Comparison of ENCODE assay signal across 28 cellular contexts in the genomic region with DNA sequence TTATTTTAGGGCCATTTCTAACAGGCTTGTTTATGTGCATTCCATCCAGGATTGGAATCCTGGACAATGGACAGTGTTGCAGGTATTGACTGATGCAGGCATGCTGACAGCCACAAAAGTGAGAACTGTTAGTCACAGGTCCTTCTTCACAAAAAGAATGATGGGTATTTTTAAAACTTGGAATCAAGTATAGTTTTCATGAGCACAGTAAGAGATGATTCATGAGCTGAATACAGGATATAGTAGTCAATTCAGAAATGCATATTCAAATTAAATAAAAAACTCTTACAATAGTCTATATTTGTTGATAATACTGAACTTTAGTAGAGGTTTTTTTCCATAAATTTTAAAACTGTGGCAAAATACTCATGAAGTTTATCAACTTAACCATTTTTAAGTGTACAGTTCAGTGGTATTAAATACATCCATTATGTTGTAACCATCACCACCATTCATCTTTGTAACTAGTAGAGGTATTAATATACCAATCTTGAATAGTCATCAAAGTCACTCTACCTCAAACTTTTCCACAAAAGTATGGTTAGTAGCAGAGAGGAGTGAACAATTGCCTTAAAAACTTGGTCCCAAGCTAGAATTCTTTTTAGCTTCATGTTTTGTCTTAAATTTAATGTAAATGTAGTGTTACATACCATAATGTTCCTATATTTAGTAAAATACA.
DNase-seq lines count a peak whose midpoint lies in the region; ATAC-seq, FAIRE-seq and TF ChIP-seq lines count a peak whose summit lies in the region.
"Had no signal": no experiment of that assay in that cellular context is flagged by ENCODE, and none has a peak within 500 bp of the region (broad histone marks: within the 10 kb centered on the region; RNA-seq: fewer than 3 reads in every experiment).

No MANE protein-coding gene starts in this region.

- H3K9me3 Mint-ChIP-seq in activated T-cell treated with anti-CD3 and anti-CD28 coated beads, Interleukin-2, amount 50 U/mL, for 24 hours, result peaks cover 12% of the 10 kb centered on the region

- peaks cover 3% of the 10 kb centered on the region for H3K9me3 ChIP-seq in trophoblast cell (ENCODE audit: insufficient read depth, low read depth, low read length)
- H3K9me3 ChIP-seq: lower lobe of right lung, right lobe of liver had no signal

- H2AFZ ChIP-seq in trophoblast cell (ENCODE audit: insufficient read depth, low read length, poor library complexity), result no peak overlapping the region

- H2BK120ac ChIP-seq in trophoblast cell (ENCODE audit: insufficient read depth, low read length, poor library complexity), result no peak overlapping the region

- H3K36me3 ChIP-seq in bronchial epithelial cell (ENCODE audit: control insufficient read depth, insufficient read depth, low read length) (peaks cover 2% of the 10 kb centered on the region), trophoblast cell (ENCODE audit: control insufficient read depth in 1 of 2, insufficient read depth in 2 of 2, low read length in 2 of 2) (peaks cover 0 to 2% of the 10 kb centered on the region in 2 experiments)
- H3K36me3 ChIP-seq: adrenal gland, lower lobe of right lung, right lobe of liver had no signal

- H2BK12ac ChIP-seq in trophoblast cell (ENCODE audit: low read length), result no peak overlapping the region

- peak overlapping the region; percentile 32 for H3K27ac Mint-ChIP-seq in activated T-cell treated with anti-CD3 and anti-CD28 coated beads, Interleukin-2, amount 50 U/mL, for 24 hours
- H3K27ac Mint-ChIP-seq: nephron progenitor cell had no signal

- H3K9ac ChIP-seq in trophoblast cell (ENCODE audit: low read length), result no peak overlapping the region
- H3K9ac ChIP-seq: BLaER1 treated with 17β-estradiol and CSF1 and Interleukin-3, amounts not matched to agents 10 nM and 100 nM; KMS-11 had no signal

- no peak overlapping the region for H3K18ac ChIP-seq in trophoblast cell (ENCODE audit: low read length)

- H2AK5ac ChIP-seq in trophoblast cell (ENCODE audit: low read length), result no peak overlapping the region

- peaks cover 37% of the 10 kb centered on the region for H3K36me3 Mint-ChIP-seq in activated T-cell treated with anti-CD3 and anti-CD28 coated beads, Interleukin-2, amount 50 U/mL, for 24 hours (ENCODE audit: low read depth)

- H4K8ac ChIP-seq in trophoblast cell (ENCODE audit: low read depth, low read length), result no peak overlapping the region

- H2BK5ac ChIP-seq in trophoblast cell (ENCODE audit: low read depth, low read length, poor library complexity), result no peak overlapping the region

- H3K27ac ChIP-seq in trophoblast cell (ENCODE audit: low read depth, low read length), result no peak overlapping the region
- H3K27ac ChIP-seq: adrenal gland; BLaER1 treated with 17β-estradiol and CSF1 and Interleukin-3, amounts not matched to agents 10 nM and 100 nM; coronary artery; KMS-11; lower lobe of right lung; right lobe of liver; SJCRH30; upper lobe of left lung had no signal

- H4K12ac ChIP-seq in trophoblast cell (ENCODE audit: low read depth, low read length), result no peak overlapping the region

- no peaks in the 10 kb centered on the region for H3K27me3 ChIP-seq in bronchial epithelial cell (ENCODE audit: control insufficient read depth, insufficient read depth, low read length)
- H3K27me3 ChIP-seq in trophoblast cell (ENCODE audit: insufficient read depth, low read length), result no peaks in the 10 kb centered on the region
- H3K27me3 ChIP-seq: adrenal gland; BLaER1 treated with 17β-estradiol and CSF1 and Interleukin-3, amounts not matched to agents 10 nM and 100 nM; right lobe of liver; SJCRH30; upper lobe of left lung had no signal

- H3K27me3 Mint-ChIP-seq in activated T-cell treated with anti-CD3 and anti-CD28 coated beads, Interleukin-2, amount 50 U/mL, for 24 hours, result no peaks in the 10 kb centered on the region

- FAIRE-seq in G401.6 (lab: Jason Lieb, UNC) (peak; percentile 17), bronchial epithelial cell (lab: Jason Lieb, UNC) (no peak)
- FAIRE-seq: GM12878, H1 had no signal

- no peak overlapping the region for H4K91ac ChIP-seq in trophoblast cell (ENCODE audit: low read depth, low read length)

- no peak overlapping the region for H3K14ac ChIP-seq in trophoblast cell (ENCODE audit: low read length)

- H3K4me3 ChIP-seq in bronchial epithelial cell (ENCODE audit: low read depth, low read length), result no peak overlapping the region
- no peak overlapping the region for H3K4me3 ChIP-seq in trophoblast cell (ENCODE audit: low read depth, low read length)
- H3K4me3 ChIP-seq: adrenal gland; BLaER1 treated with 17β-estradiol and CSF1 and Interleukin-3, amounts not matched to agents 10 nM and 100 nM; coronary artery; GM12878; lower lobe of right lung; right lobe of liver; SJCRH30; upper lobe of left lung had no signal

- no peak overlapping the region for H3K4me2 ChIP-seq in trophoblast cell (ENCODE audit: low read length)
- H3K4me2 ChIP-seq: BLaER1 treated with 17β-estradiol and CSF1 and Interleukin-3, amounts not matched to agents 10 nM and 100 nM; KMS-11 had no signal

- H3K79me2 ChIP-seq in trophoblast cell (ENCODE audit: control insufficient read depth, insufficient read depth, low read length, poor library complexity), result no peaks in the 10 kb centered on the region

- no peak overlapping the region for H3K4me3 Mint-ChIP-seq in activated T-cell treated with anti-CD3 and anti-CD28 coated beads, Interleukin-2, amount 50 U/mL, for 24 hours
- H3K4me3 Mint-ChIP-seq: nephron progenitor cell had no signal

- H3K4me1 ChIP-seq in trophoblast cell (ENCODE audit: control insufficient read depth in 1 of 2, insufficient read depth in 2 of 2, low read length in 2 of 2), result no peaks in the 10 kb centered on the region
- H3K4me1 ChIP-seq: adrenal gland, Caco-2, SJCRH30 had no signal

- no peak overlapping the region for H3K4ac ChIP-seq in trophoblast cell (ENCODE audit: low read depth, low read length)

- H3K23ac ChIP-seq in trophoblast cell (ENCODE audit: low read length), result no peak overlapping the region

- no peak for DNase-seq in activated T-cell treated with anti-CD3 and anti-CD28 coated beads, Interleukin-2, amount 50 U/mL, for 24 hours
- DNase-seq in activated T-cell treated with anti-CD3 and anti-CD28 coated beads, Interleukin-2, amount 50 U/mL, for 48 hours, result no peak
- DNase-seq in bronchial epithelial cell (ENCODE audit: low read depth), result peak; percentile 72
- peak; percentile 17 to 52 for DNase-seq in trophoblast cell
- no peak for DNase-seq in SIG-M5 (lab: John Stamatoyannopoulos, UW)
- DNase-seq: activated effector memory CD4-positive, alpha-beta T cell treated with Interleukin-2 at 50 U/mL for 16 hours; adrenal gland; Caco-2; DMS79; lower lobe of right lung; NCI-H1048; NCI-H1694 treated with DMSO at 0.1 percent for 48 hours; NCI-H2171 treated with DMSO at 0.1 percent for 48 hours; NCI-H524 treated with DMSO at 0.1 percent for 48 hours; nephron progenitor cell; right lobe of liver; SJCRH30; T-helper 1 cell; upper lobe of left lung had no signal

- no peak for TF ChIP-seq CTCF in bronchial epithelial cell (IDR thresholded peaks at IDR 0.05; ENCODE audit: insufficient read depth, low read length, severe bottlenecking)

- ATAC-seq in HG03378 (IDR thresholded peaks at IDR 0.05; ENCODE audit: unreplicated experiment) (no peak), HG02973 (IDR thresholded peaks at IDR 0.05; ENCODE audit: unreplicated experiment) (no peak)
- ATAC-seq: GM12878, lower lobe of right lung, Panc1, right lobe of liver had no signal

- H3K79me1 ChIP-seq in trophoblast cell (ENCODE audit: low read length), result no peaks in the 10 kb centered on the region

- H3K4me1 Mint-ChIP-seq in activated T-cell treated with anti-CD3 and anti-CD28 coated beads, Interleukin-2, amount 50 U/mL, for 24 hours (ENCODE audit: low read depth), result peaks cover 34% of the 10 kb centered on the region
- H3K4me1 Mint-ChIP-seq: nephron progenitor cell had no signal

Comparison
In these comparisons a context has a peak if more than half of its experiments do, and no peak if none do; other contexts are left out.
1. DNase-seq: peak in bronchial epithelial cell (single experiment) and trophoblast cell (2 of 2); none in activated T-cell treated with anti-CD3 and anti-CD28 coated beads, Interleukin-2, amount 50 U/mL, for 24 hours (single experiment), activated T-cell treated with anti-CD3 and anti-CD28 coated beads, Interleukin-2, amount 50 U/mL, for 48 hours (0 of 2) and SIG-M5 (single experiment).